ENCODE assay signal across 7 cellular contexts in the genomic region with DNA sequence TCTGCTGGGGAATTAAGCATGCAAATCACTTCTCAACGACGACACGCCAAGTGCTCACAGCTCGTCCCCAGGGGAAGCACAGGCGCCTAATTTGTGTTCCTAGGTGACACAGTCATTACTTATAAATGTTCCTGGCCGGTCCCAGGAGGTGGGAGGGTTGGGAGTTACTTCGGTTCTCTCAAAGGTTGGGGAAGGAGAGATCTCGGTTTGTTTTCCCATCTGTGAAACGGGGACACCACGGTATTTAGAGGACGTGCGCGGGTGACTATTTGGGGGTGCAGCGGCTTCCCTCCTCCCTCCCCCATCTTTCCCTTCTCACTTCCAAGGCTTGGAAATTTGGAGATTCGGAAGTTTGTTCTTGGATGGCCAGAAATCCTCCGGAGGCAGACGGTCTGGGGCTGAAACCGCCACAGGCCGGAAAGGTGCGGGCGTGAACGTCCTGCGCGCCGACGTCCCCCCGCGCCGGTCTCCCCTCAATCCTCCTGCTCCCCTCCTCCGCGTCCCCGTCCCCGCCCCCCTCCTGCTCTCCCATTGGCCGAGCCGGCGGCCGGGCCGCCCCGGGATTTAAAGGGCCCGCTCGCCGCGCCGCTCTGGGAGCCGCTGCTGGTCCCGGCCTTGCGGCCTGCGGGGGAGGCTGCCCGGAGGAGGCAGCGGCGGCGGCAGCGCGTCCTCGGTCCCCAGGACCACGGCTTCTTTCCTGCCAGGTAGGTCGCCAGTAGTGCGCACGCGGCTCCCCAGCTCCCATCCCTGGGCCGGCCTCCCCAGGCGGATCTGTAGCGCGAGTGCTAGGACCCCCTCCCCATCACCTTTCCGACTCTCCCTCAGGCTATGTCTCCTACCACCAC. TPM values are rescaled to one million over a fixed set of nuclear protein-coding genes. Genes with fewer than 3 reads are reported as not detected.
DNase-seq lines count a peak whose midpoint lies in the region; ATAC-seq, FAIRE-seq and TF ChIP-seq lines count a peak whose summit lies in the region.

Gene PORCN, plus strand, starts transcription at position 593 of the 845 bp plus-strand sequence. CDS start 829 bp downstream, outside the sequence.

- H3K4me2 ChIP-seq in HepG2 (ENCODE audit: low read depth, low read length), result peak within 1 kb of the TSS; percentile 70

- POLR2A ChIA-PET in HepG2 (lab: Yijun Ruan, JAX), result interaction anchor here (0.8 kb wide), 1 partner anchor 13 kb away, joined by 4 read pairs; the partner anchor contains the start of gene EBP

- TF ChIP-seq EP300 in HepG2 (IDR thresholded peaks at IDR 0.05; ENCODE audit: low read depth in 2 of 2, low read length in 2 of 2), result no peak
- no peak for TF ChIP-seq EP300 in HepG2 (CRISPR knock-in tag; IDR thresholded peaks at IDR 0.05; ENCODE audit: borderline replicate concordance)

- H3K27ac ChIP-seq in cingulate gyrus (ENCODE audit: low read depth, low read length), result peak within 1 kb of the TSS; percentile 29
- H3K27ac ChIP-seq in HepG2 (ENCODE audit: extremely low read length, insufficient read depth, low read length), result peak within 1 kb of the TSS; percentile 38

- no peaks in the 10 kb centered on the region for H4K20me1 ChIP-seq in HepG2 (ENCODE audit: insufficient read depth, low read length)

- peak in 1 of 2 experiments; percentile 77; a peak in 2 of 4 replicates for TF ChIP-seq POLR2A in HepG2 (IDR thresholded peaks at IDR 0.05; ENCODE audit: insufficient read depth in 1 of 2, low read depth in 2 of 2, low read length in 2 of 2)

- DNase-seq in GM18507 (ENCODE audit: extremely low spot score, insufficient read length, low read depth) (peak; percentile 83), NCI-H345 (lab: John Stamatoyannopoulos, UW) (peak; percentile 76), HepG2 (ENCODE audit: low spot score) (peak; percentile 35)
- peak; percentile 85 for DNase-seq in activated CD4-positive, alpha-beta T cell treated with anti-CD3 and anti-CD28 coated beads for 48 hours
- peak; percentile 81 for DNase-seq in stimulated activated CD4-positive, alpha-beta T cell treated with anti-CD3 and anti-CD28 coated beads, Interleukin-4, amount 100 ng/mL, for 1 hour

- peak; percentile 92 for FAIRE-seq in GM18507 (lab: Jason Lieb, UNC)
- FAIRE-seq in HepG2 (lab: Jason Lieb, UNC), result no peak

- H2AFZ ChIP-seq in HepG2 (ENCODE audit: low read length), result peak within 1 kb of the TSS; percentile 5

- no peak for TF ChIP-seq CTCF in HepG2 (CRISPR knock-in tag; IDR thresholded peaks at IDR 0.05)

- intact Hi-C loops in HepG2 (cut with micrococcal nuclease; ENCODE audit: unreplicated experiment), result loop anchor here (5.0 kb wide), 1 partner anchor 36 kb away; the partner anchor contains the start of gene SLC38A5

- 5% methylated on average over 3 of the region's 65 CpGs for WGBS in HepG2 (ENCODE audit: low lambda C conversion rate)

- no peaks in the 10 kb centered on the region for H3K79me2 ChIP-seq in HepG2 (ENCODE audit: insufficient read depth, low read length)

- H3K36me3 ChIP-seq in HepG2 (replicated peaks in 1 of 2; ENCODE audit: control insufficient read depth in 1 of 2, insufficient read depth in 2 of 2, low read length in 2 of 2), result no peaks in the 10 kb centered on the region

- H3K4me1 ChIP-seq in HepG2 (ENCODE audit: insufficient read depth, low read length), result peaks cover 10% of the 10 kb centered on the region

- H3K4me3 ChIP-seq in HepG2 (replicated peaks in 1 of 3; ENCODE audit: insufficient read depth in 1 of 3, low read depth in 2 of 3, low read length in 3 of 3), result peak within 1 kb of the TSS; percentile 58 to 77 (median 73)

- CTCF ChIA-PET in HepG2 (lab: Yijun Ruan, JAX; ENCODE audit: low intra/inter-chr PET ratio, low total read pairs), result no interaction called here

- no peaks in the 10 kb centered on the region for H3K27me3 ChIP-seq in HepG2 (ENCODE audit: control insufficient read depth in 1 of 2, insufficient read depth in 2 of 2, low read length in 2 of 2)

- ATAC-seq in HG02938 (IDR thresholded peaks at IDR 0.05; ENCODE audit: unreplicated experiment) (peak; percentile 73), HepG2 (peak; percentile 94)

- TF ChIP-seq RAD21 in HepG2 (CRISPR knock-in tag; IDR thresholded peaks at IDR 0.05), result no peak

- in situ Hi-C loops in HepG2 (cut with HindIII; ENCODE audit: extremely low pct_ligation_motif_present, low pct_unique_long_range_greater_than_20kb), result no loop called here

- peak within 1 kb of the TSS; percentile 63 for H3K9ac ChIP-seq in HepG2 (ENCODE audit: insufficient read depth, low read depth, low read length)

- TSS peak; percentile 62 for BruUV-seq in HepG2 (replicated peaks; lab: Mats Ljungman, UMichigan)

- no peaks in the 10 kb centered on the region for H3K9me3 ChIP-seq in HepG2 (ENCODE audit: low read length)

TF ChIP-seq in HepG2, 621 proteins besides CTCF, POLR2A, EP300 and RAD21 (continues in another document):
- TF ChIP-seq SNAPC4 (CRISPR knock-in tag; IDR thresholded peaks at IDR 0.05) (0 out of 2 replicates have a peak, but pooled peaks have one; percentile 36), POLR2G (IDR thresholded peaks at IDR 0.05; ENCODE audit: low read depth, low read length) (peak; percentile 56; the same call in 1 of the 2 replicates), ZNF883 (CRISPR knock-in tag; IDR thresholded peaks at IDR 0.05; ENCODE audit: not compliant biosample characterization) (no peak), ATF7-NPFF (CRISPR knock-in tag; IDR thresholded peaks at IDR 0.05; ENCODE audit: low read depth) (no peak)
- TF ChIP-seq, protein P1, sequence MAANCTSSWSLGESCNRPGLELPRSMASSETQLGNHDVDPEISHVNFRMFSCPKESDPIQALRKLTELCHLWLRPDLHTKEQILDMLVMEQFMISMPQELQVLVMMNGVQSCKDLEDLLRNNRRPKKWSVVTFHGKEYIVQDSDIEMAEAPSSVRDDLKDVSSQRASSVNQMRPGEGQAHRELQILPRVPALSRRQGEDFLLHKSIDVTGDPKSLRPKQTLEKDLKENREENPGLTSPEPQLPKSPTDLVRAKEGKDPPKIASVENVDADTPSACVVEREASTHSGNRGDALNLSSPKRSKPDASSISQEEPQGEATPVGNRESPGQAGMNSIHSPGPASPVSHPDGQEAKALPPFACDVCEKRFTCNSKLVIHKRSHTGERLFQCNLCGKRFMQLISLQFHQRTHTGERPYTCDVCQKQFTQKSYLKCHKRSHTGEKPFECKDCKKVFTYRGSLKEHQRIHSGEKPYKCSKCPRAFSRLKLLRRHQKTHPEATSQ (CRISPR knock-in tag; IDR thresholded peaks at IDR 0.05; ENCODE audit: borderline replicate concordance), result no peak

RNA-seq across cellular contexts. Expression of gene PORCN, which starts in this region (rescaled TPM):
- 2.6 and 3.9 TPM in 2 replicates for total RNA-seq in HepG2 (2016; rRNA removed; fragmentation: Illumina TruSeq; extraction: Trizol)
- total RNA-seq in HepG2 (2016; cell fraction: cytosol; rRNA removed; fragmentation: Illumina TruSeq; extraction: Trizol; ENCODE audit: low read depth), result 2.7 and 3.7 TPM in 2 replicates
- total RNA-seq in HepG2 (2016; cell fraction: insoluble cytoplasmic fraction; rRNA removed; fragmentation: Illumina TruSeq; extraction: Trizol), result 1.7 and 3.0 TPM in 2 replicates
- total RNA-seq in HepG2 (2016; cell fraction: membrane; rRNA removed; fragmentation: Illumina TruSeq; extraction: Trizol), result 4.4 and 5.2 TPM in 2 replicates
- 1.9 and 2.5 TPM in 2 replicates for total RNA-seq in HepG2 (2016; cell fraction: nucleus; rRNA removed; fragmentation: Illumina TruSeq; extraction: Trizol)
- polyA plus RNA-seq in HepG2 (2011; rRNA removed), result 5.8 and 6.0 TPM in 2 replicates
- 4.1 and 6.5 TPM in 2 replicates for polyA plus RNA-seq in HepG2 (2011; cell fraction: cytosol; rRNA removed)
- polyA plus RNA-seq in HepG2 (2011; cell fraction: nucleus; rRNA removed), result 19.8 and 20.1 TPM in 2 replicates
- 2.3 and 3.6 TPM in 2 replicates for polyA plus RNA-seq in HepG2 (2012)
- polyA plus RNA-seq in HepG2 (2016; cell fraction: cytosol; fragmentation: Illumina TruSeq; extraction: Trizol; ENCODE audit: low read depth), result 3.8 and 3.9 TPM in 2 replicates
- 2.5 and 3.3 TPM in 2 replicates for polyA plus RNA-seq in HepG2 (2016; cell fraction: insoluble cytoplasmic fraction; fragmentation: Illumina TruSeq; extraction: Trizol; ENCODE audit: low read depth)
- 4.6 and 5.1 TPM in 2 replicates for polyA plus RNA-seq in HepG2 (2016; cell fraction: membrane; fragmentation: Illumina TruSeq; extraction: Trizol; ENCODE audit: low read depth)
- polyA plus RNA-seq in HepG2 (2016; cell fraction: nucleus; fragmentation: Illumina TruSeq; extraction: Trizol; ENCODE audit: insufficient read depth, low read depth), result 5.0 and 5.7 TPM in 2 replicates
- 16.7 and 23.7 TPM in 2 replicates for polyA minus RNA-seq in HepG2 (2011; rRNA and poly(A)+ RNA removed; ENCODE audit: low replicate concordance)
- 1.7 and 2.0 TPM in 2 replicates for polyA minus RNA-seq in HepG2 (2011; cell fraction: cytosol; rRNA and poly(A)+ RNA removed)
- polyA minus RNA-seq in HepG2 (2011; cell fraction: nucleus; rRNA and poly(A)+ RNA removed), result 4.2 and 5.1 TPM in 2 replicates

Comparison
In these comparisons a context has a peak if more than half of its experiments do, and no peak if none do; other contexts are left out.
1. Peak in every context shown above with its lines: DNase-seq, ATAC-seq, H3K4me3 ChIP-seq and H3K27ac ChIP-seq.
2. DNase-seq: peak in every context shown above with its lines; median percentile 85 in activated CD4-positive, alpha-beta T cell treated with anti-CD3 and anti-CD28 coated beads for 48 hours; 83 in GM18507; 81 in stimulated activated CD4-positive, alpha-beta T cell treated with anti-CD3 and anti-CD28 coated beads, Interleukin-4, amount 100 ng/mL, for 1 hour; 76 in NCI-H345; 35 in HepG2.